15 cellular contexts compared by ENCODE assay signal in genomic region chr2:120447122-120447785, GRCh38.
"Had no signal": no experiment of that assay in that cellular context is flagged by ENCODE, and none has a peak within 500 bp of the region (broad histone marks: within the 10 kb centered on the region; RNA-seq: fewer than 3 reads in every experiment).

No MANE protein-coding gene starts in this region.

- H3K36me3 ChIP-seq: breast epithelium, esophagus muscularis mucosa, tibial artery had no signal

- H3K4me3 ChIP-seq: breast epithelium, coronary artery, esophagus muscularis mucosa, tibial artery had no signal

- H3K9me3 ChIP-seq: breast epithelium, esophagus muscularis mucosa, tibial artery had no signal

- H3K27ac ChIP-seq: breast epithelium, coronary artery, esophagus muscularis mucosa, tibial artery had no signal

- H3K27me3 ChIP-seq: breast epithelium had no signal

- ATAC-seq: left ventricle myocardium superior, T-helper 17 cell had no signal

- DNase-seq: activated CD4-positive, alpha-beta memory T cell treated with anti-CD3 and anti-CD28 coated beads for 36 hours; activated CD4-positive, alpha-beta T cell treated with anti-CD3 and anti-CD28 coated beads for 4 hours; activated CD4-positive, CD25-positive, alpha-beta regulatory T cell; activated gamma-delta T cell treated with Interleukin-2 at 50 U/mL for 16 hours; left ventricle myocardium superior; mammary epithelial cell; midbrain; stimulated activated CD4-positive, alpha-beta T cell treated with anti-CD3 and anti-CD28 coated beads, Interleukin-4, amount 100 ng/mL, for 1 hour; stimulated activated naive CD4-positive, alpha-beta T cell; SW 1271; T-helper 17 cell had no signal
